ENCODE assay signal across 26 cellular contexts in genomic region chr2:122072666-122073065, GRCh38.
DNase-seq lines count a peak whose midpoint lies in the region; ATAC-seq and FAIRE-seq lines count a peak whose summit lies in the region.
"Had no signal": no experiment of that assay in that cellular context is flagged by ENCODE, and none has a peak within 500 bp of the region (broad histone marks: within the 10 kb centered on the region; RNA-seq: fewer than 3 reads in every experiment).

No MANE protein-coding gene starts in this region.

- no peaks in the 10 kb centered on the region for H3K9me2 ChIP-seq in GM23248 (ENCODE audit: insufficient read depth)

- in situ Hi-C loops in GM23248 (cut with MboI) = no loop called here

- H3K9me3 ChIP-seq in GM23248 (ENCODE audit: low read depth) = no peaks in the 10 kb centered on the region
- H3K9me3 ChIP-seq: left lung, neutrophil, Peyer's patch, SJSA1 had no signal

- H3K36me3 ChIP-seq in GM23248 (ENCODE audit: low read depth) = no peaks in the 10 kb centered on the region
- H3K36me3 ChIP-seq: left lung, neutrophil, Peyer's patch, SJSA1 had no signal

- peak; percentile 38 for DNase-seq in GM23248
- DNase-seq in astrocyte of the hippocampus (ENCODE audit: low read depth, low spot score) = peak; percentile 71
- peak; percentile 42 for DNase-seq in iris pigment epithelial cell (ENCODE audit: low read depth)
- DNase-seq in urothelium cell line (ENCODE audit: low spot score) = peak; percentile 64
- DNase-seq in posterior vena cava (ENCODE audit: low spot score) = no peak
- no peak for DNase-seq in activated naive CD4-positive, alpha-beta T cell treated with anti-CD3 and anti-CD28 coated beads, Interleukin-2, amount 50 U/mL, for 72 hours (ENCODE audit: low spot score in 2 of 2)
- DNase-seq: activated CD8-positive, alpha-beta memory T cell treated with anti-CD3 and anti-CD28 coated beads for 24 hours; activated gamma-delta T cell treated with Interleukin-2 at 50 U/mL for 16 hours; activated T-cell treated with anti-CD3 and anti-CD28 coated beads, Interleukin-2, amount 50 U/mL, for 24 hours; CD4-positive, alpha-beta T cell; GDM1; GOT3; left lung; NCI-H1436 treated with DMSO at 0.1 percent for 48 hours; NCI-H2107; NCI-H524; Peyer's patch; retina; stimulated activated naive CD4-positive, alpha-beta T cell treated with Interleukin-2 at 50 U/mL for 16 hours; T-helper 17 cell had no signal

- no peaks in the 10 kb centered on the region for H3K27me3 ChIP-seq in GM23248 (replicated peaks; ENCODE audit: insufficient read depth)
- H3K27me3 ChIP-seq: left lung, neutrophil, Peyer's patch, SJSA1 had no signal

- H3K9ac ChIP-seq in GM23248 = no peak overlapping the region

- H3K36me3 Mint-ChIP-seq in activated naive CD4-positive, alpha-beta T cell treated with anti-CD3 and anti-CD28 coated beads, Interleukin-2, amount 50 U/mL, for 72 hours = no peaks in the 10 kb centered on the region

- no peak overlapping the region for H3K4me2 ChIP-seq in GM23248 (ENCODE audit: unreplicated experiment)

- H3K27ac Mint-ChIP-seq in activated naive CD4-positive, alpha-beta T cell treated with anti-CD3 and anti-CD28 coated beads, Interleukin-2, amount 50 U/mL, for 72 hours = no peak overlapping the region
- H3K27ac Mint-ChIP-seq: activated T-cell treated with anti-CD3 and anti-CD28 coated beads, Interleukin-2, amount 50 U/mL, for 24 hours; CD4-positive, alpha-beta T cell; T-helper 17 cell had no signal

- WGBS in GM23248 (ENCODE audit: low coverage in 1 of 2, low lambda C conversion rate in 2 of 2, missing lambda C conversion rate in 2 of 2), 2 experiments = 35 to 36% methylated on average over 4 of the region's 4 CpGs

- H4K20me1 ChIP-seq in GM23248 (ENCODE audit: insufficient read depth) = no peaks in the 10 kb centered on the region

- H3K79me2 ChIP-seq in GM23248 (ENCODE audit: insufficient read depth) = no peaks in the 10 kb centered on the region

- H3K27ac ChIP-seq in GM23248 = no peak overlapping the region
- H3K27ac ChIP-seq: left lung, neutrophil, Peyer's patch, SJSA1 had no signal

- no peak overlapping the region for H3K4me3 ChIP-seq in GM23248
- H3K4me3 ChIP-seq: left lung, Peyer's patch, SJSA1 had no signal

- FAIRE-seq in urothelium cell line (lab: Jason Lieb, UNC) = peak; percentile 82
- FAIRE-seq: bronchial epithelial cell, GM18507, HTR-8/SVneo had no signal

- no peaks in the 10 kb centered on the region for H3F3A ChIP-seq in GM23248 (ENCODE audit: insufficient read depth)

- peaks cover 14% of the 10 kb centered on the region for H3K4me1 ChIP-seq in GM23248 (ENCODE audit: insufficient read depth)
- H3K4me1 ChIP-seq: left lung, Peyer's patch, SJSA1 had no signal

- no peaks in the 10 kb centered on the region for H3K9me3 Mint-ChIP-seq in activated naive CD4-positive, alpha-beta T cell treated with anti-CD3 and anti-CD28 coated beads, Interleukin-2, amount 50 U/mL, for 72 hours
- H3K9me3 Mint-ChIP-seq: activated T-cell treated with anti-CD3 and anti-CD28 coated beads, Interleukin-2, amount 50 U/mL, for 24 hours; CD4-positive, alpha-beta T cell had no signal

- ATAC-seq in activated naive CD4-positive, alpha-beta T cell treated with anti-CD3 and anti-CD28 coated beads, Interleukin-2, amount 50 U/mL, for 72 hours = no peak
- no peak for ATAC-seq in HG03135 (IDR thresholded peaks at IDR 0.05; ENCODE audit: unreplicated experiment)
- ATAC-seq: left lung, T-helper 17 cell had no signal

- intact Hi-C loops in posterior vena cava (cut with DNase I) = no loop called here

- no peak overlapping the region for H2AFZ ChIP-seq in GM23248

Comparison
In these comparisons a context has a peak if more than half of its experiments do, and no peak if none do; other contexts are left out.
1. DNase-seq: peak in GM23248 (single experiment), astrocyte of the hippocampus (single experiment), iris pigment epithelial cell (single experiment) and urothelium cell line (single experiment); none in posterior vena cava (single experiment) and activated naive CD4-positive, alpha-beta T cell treated with anti-CD3 and anti-CD28 coated beads, Interleukin-2, amount 50 U/mL, for 72 hours (0 of 2).